Comparison of ENCODE assay signal across 1 cellular context in the genomic region with DNA sequence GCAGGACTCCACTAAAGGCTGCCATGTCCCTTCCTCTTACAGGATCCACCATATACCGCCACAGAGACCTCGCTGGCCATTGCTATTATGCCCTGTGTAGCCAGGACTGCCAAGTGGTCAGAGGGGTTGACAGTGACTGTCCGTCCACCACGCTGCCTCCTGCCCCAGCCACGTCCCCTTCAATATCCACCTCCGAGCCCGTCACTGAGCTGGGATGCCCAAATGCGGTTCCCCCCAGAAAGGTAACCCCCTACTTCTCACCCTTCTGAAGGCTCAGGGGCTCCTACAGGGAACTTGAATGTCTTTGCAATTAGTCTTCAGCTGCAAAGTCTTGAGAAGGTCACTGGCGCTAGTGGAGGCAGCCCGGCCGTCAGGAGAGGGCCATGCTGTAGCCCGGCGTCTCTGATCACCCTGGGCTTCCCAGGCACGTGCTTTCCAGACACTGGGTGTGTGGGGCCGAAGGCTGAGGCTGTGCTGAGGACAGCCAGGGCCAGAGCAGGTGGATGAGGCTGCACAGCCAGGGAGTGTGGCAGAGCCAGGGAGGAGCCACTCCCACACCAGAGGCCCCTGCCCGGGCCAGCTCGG.
TF ChIP-seq lines count a peak whose summit lies in the region.

No MANE protein-coding gene starts in this region.

TF ChIP-seq in HepG2, 621 proteins besides CTCF, POLR2A, EP300 and RAD21 (continued from another document):
- TF ChIP-seq, protein P1, sequence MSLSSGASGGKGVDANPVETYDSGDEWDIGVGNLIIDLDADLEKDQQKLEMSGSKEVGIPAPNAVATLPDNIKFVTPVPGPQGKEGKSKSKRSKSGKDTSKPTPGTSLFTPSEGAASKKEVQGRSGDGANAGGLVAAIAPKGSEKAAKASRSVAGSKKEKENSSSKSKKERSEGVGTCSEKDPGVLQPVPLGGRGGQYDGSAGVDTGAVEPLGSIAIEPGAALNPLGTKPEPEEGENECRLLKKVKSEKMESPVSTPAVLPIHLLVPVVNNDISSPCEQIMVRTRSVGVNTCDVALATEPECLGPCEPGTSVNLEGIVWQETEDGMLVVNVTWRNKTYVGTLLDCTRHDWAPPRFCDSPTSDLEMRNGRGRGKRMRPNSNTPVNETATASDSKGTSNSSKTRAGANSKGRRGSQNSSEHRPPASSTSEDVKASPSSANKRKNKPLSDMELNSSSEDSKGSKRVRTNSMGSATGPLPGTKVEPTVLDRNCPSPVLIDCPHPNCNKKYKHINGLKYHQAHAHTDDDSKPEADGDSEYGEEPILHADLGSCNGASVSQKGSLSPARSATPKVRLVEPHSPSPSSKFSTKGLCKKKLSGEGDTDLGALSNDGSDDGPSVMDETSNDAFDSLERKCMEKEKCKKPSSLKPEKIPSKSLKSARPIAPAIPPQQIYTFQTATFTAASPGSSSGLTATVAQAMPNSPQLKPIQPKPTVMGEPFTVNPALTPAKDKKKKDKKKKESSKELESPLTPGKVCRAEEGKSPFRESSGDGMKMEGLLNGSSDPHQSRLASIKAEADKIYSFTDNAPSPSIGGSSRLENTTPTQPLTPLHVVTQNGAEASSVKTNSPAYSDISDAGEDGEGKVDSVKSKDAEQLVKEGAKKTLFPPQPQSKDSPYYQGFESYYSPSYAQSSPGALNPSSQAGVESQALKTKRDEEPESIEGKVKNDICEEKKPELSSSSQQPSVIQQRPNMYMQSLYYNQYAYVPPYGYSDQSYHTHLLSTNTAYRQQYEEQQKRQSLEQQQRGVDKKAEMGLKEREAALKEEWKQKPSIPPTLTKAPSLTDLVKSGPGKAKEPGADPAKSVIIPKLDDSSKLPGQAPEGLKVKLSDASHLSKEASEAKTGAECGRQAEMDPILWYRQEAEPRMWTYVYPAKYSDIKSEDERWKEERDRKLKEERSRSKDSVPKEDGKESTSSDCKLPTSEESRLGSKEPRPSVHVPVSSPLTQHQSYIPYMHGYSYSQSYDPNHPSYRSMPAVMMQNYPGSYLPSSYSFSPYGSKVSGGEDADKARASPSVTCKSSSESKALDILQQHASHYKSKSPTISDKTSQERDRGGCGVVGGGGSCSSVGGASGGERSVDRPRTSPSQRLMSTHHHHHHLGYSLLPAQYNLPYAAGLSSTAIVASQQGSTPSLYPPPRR (CRISPR knock-in tag; IDR thresholded peaks at IDR 0.05; ENCODE audit: borderline replicate concordance): no peak
- no peak for TF ChIP-seq HMGA1 (CRISPR knock-in tag; conservative IDR thresholded peaks at IDR 0.05)
- TF ChIP-seq FOXJ3 (CRISPR knock-in tag; IDR thresholded peaks at IDR 0.05; ENCODE audit: borderline replicate concordance): no peak
- no peak for TF ChIP-seq RORA (CRISPR knock-in tag; IDR thresholded peaks at IDR 0.05)
- TF ChIP-seq, protein P2, sequence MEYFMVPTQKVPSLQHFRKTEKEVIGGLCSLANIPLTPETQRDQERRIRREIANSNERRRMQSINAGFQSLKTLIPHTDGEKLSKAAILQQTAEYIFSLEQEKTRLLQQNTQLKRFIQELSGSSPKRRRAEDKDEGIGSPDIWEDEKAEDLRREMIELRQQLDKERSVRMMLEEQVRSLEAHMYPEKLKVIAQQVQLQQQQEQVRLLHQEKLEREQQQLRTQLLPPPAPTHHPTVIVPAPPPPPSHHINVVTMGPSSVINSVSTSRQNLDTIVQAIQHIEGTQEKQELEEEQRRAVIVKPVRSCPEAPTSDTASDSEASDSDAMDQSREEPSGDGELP (IDR thresholded peaks at IDR 0.05; ENCODE audit: borderline replicate concordance, low read depth): no peak
TF ChIP-seq in HepG2: peak in this region for 0.
